26 cellular contexts compared by ENCODE assay signal in genomic region chr7:65449505-65449852, GRCh38.
DNase-seq lines count a peak whose midpoint lies in the region; ATAC-seq and TF ChIP-seq lines count a peak whose summit lies in the region.
"Had no signal": no experiment of that assay in that cellular context is flagged by ENCODE, and none has a peak within 500 bp of the region (broad histone marks: within the 10 kb centered on the region; RNA-seq: fewer than 3 reads in every experiment).

No MANE protein-coding gene starts in this region.

- H3K79me2 ChIP-seq in OCI-LY1 (ENCODE audit: insufficient read depth, low read length) = no peaks in the 10 kb centered on the region

- H3K36me3 Mint-ChIP-seq in CD8-positive, alpha-beta memory T cell = peaks cover 0 to 13% (median 0%) of the 10 kb centered on the region in 3 donors
- H3K36me3 Mint-ChIP-seq in effector memory CD8-positive, alpha-beta T cell (ENCODE audit: insufficient read depth) = peaks cover 3% of the 10 kb centered on the region
- H3K36me3 Mint-ChIP-seq in nephron progenitor cell (ENCODE audit: low read depth) = no peaks in the 10 kb centered on the region
- H3K36me3 Mint-ChIP-seq: activated naive CD8-positive, alpha-beta T cell treated with anti-CD3 and anti-CD28 coated beads, Interleukin-2, amount 10 ng/mL, durations not matched to agents 7 days and 5 days had no signal

- no peak overlapping the region for H3K4me3 ChIP-seq in CD8-positive, alpha-beta memory T cell (ENCODE audit: low read length)
- no peak overlapping the region for H3K4me3 ChIP-seq in OCI-LY1 (ENCODE audit: low read depth, low read length, poor library complexity, severe bottlenecking)
- H3K4me3 ChIP-seq: skin epidermis, stomach, tibial artery had no signal

- TF ChIP-seq CTCF in OCI-LY1 (IDR thresholded peaks at IDR 0.05; ENCODE audit: low read length) = no peak
- no peak for TF ChIP-seq CTCF in nephron progenitor cell (IDR thresholded peaks at IDR 0.05)

- no peaks in the 10 kb centered on the region for H3F3A ChIP-seq in OCI-LY1 (ENCODE audit: insufficient read depth, low read length)

- no peaks in the 10 kb centered on the region for H4K20me1 ChIP-seq in OCI-LY1 (ENCODE audit: insufficient read depth, low read length)

- CTCF ChIA-PET in CD8-positive, alpha-beta memory T cell (lab: Charles Lee) = interaction anchor here (1.2 kb wide), 1 partner anchor 11 kb away, joined by 3 read pairs; no protein-coding TSS in a partner anchor

- peaks cover 29 to 40% (median 30%) of the 10 kb centered on the region in 3 donors for H3K4me1 Mint-ChIP-seq in CD8-positive, alpha-beta memory T cell
- peaks cover 13 to 22% of the 10 kb centered on the region in 2 donors for H3K4me1 Mint-ChIP-seq in effector memory CD8-positive, alpha-beta T cell (ENCODE audit: low read depth in 2 of 2)
- H3K4me1 Mint-ChIP-seq in nephron progenitor cell = no peaks in the 10 kb centered on the region
- H3K4me1 Mint-ChIP-seq: activated naive CD8-positive, alpha-beta T cell treated with anti-CD3 and anti-CD28 coated beads, Interleukin-2, amount 10 ng/mL, durations not matched to agents 7 days and 5 days; H9 had no signal

- H3K9ac ChIP-seq in OCI-LY1 (ENCODE audit: low read length) = no peak overlapping the region; the same call in 1 of the 2 replicates
- H3K9ac ChIP-seq: KMS-11 had no signal

- no peak for DNase-seq in CD8-positive, alpha-beta memory T cell
- no peak for DNase-seq in effector memory CD8-positive, alpha-beta T cell
- peak; percentile 3 for DNase-seq in nephron progenitor cell
- DNase-seq in GM19238 (ENCODE audit: insufficient read length, low spot score) = no peak
- DNase-seq in superior temporal gyrus (ENCODE audit: extremely low spot score) = no peak
- no peak for DNase-seq in posterior cingulate gyrus
- DNase-seq in NCI-H345 treated with DMSO at 0.1 percent for 48 hours (lab: John Stamatoyannopoulos, UW; ENCODE audit: unreplicated experiment) = no peak
- DNase-seq: activated CD4-positive, alpha-beta T cell treated with anti-CD3 and anti-CD28 coated beads for 48 hours; activated gamma-delta T cell; activated naive CD8-positive, alpha-beta T cell treated with anti-CD3 and anti-CD28 coated beads, Interleukin-2, amount 10 ng/mL, durations not matched to agents 7 days and 5 days; activated T-cell treated with anti-CD3 and anti-CD28 coated beads, Interleukin-2, amount 50 U/mL, for 1 hour; BE2C; cerebellar nuclear complex; GDM1; H9; MV-4-11; naive B cell; NCI-H1436 treated with DMSO at 0.1 percent for 48 hours; NCI-H774; occipital lobe; stomach; tibial artery had no signal

- H3K9me3 ChIP-seq in CD8-positive, alpha-beta memory T cell (ENCODE audit: low read length) = no peaks in the 10 kb centered on the region
- peaks cover 11% of the 10 kb centered on the region for H3K9me3 ChIP-seq in OCI-LY1 (ENCODE audit: low read length)

- intact Hi-C loops in posterior cingulate gyrus (cut with DNase I) = no loop called here

- no peak overlapping the region for H2AFZ ChIP-seq in OCI-LY1 (ENCODE audit: low read length)

- peaks cover 0 to 3% (median 0%) of the 10 kb centered on the region in 5 donors for H3K9me3 Mint-ChIP-seq in CD8-positive, alpha-beta memory T cell
- H3K9me3 Mint-ChIP-seq in effector memory CD8-positive, alpha-beta T cell = peaks cover 0 to 5% of the 10 kb centered on the region in 2 donors
- H3K9me3 Mint-ChIP-seq in nephron progenitor cell = peaks cover 38% of the 10 kb centered on the region

- no peak overlapping the region for H3K27ac ChIP-seq in CD8-positive, alpha-beta memory T cell (ENCODE audit: low read depth, low read length)
- H3K27ac ChIP-seq in OCI-LY1 (ENCODE audit: low read depth, low read length, poor library complexity, severe bottlenecking) = peak overlapping the region; percentile 72
- H3K27ac ChIP-seq: KMS-11, stomach, tibial artery had no signal

- peak; percentile 33 for ATAC-seq in effector memory CD8-positive, alpha-beta T cell (replicated peaks)

- H3K9me2 ChIP-seq in OCI-LY1 (ENCODE audit: low read depth, low read length) = no peaks in the 10 kb centered on the region

- no peak overlapping the region for H3K4me2 ChIP-seq in OCI-LY1 (ENCODE audit: low read length)
- H3K4me2 ChIP-seq: KMS-11 had no signal

- POLR2A ChIA-PET in CD8-positive, alpha-beta memory T cell (lab: Charles Lee) = interaction anchor here (0.6 kb wide), 1 partner anchor 11 kb away, joined by 6 read pairs; no protein-coding TSS in a partner anchor

- H3K4me1 ChIP-seq in CD8-positive, alpha-beta memory T cell (ENCODE audit: insufficient read depth, low read length) = no peaks in the 10 kb centered on the region
- peaks cover 66% of the 10 kb centered on the region for H3K4me1 ChIP-seq in OCI-LY1 (ENCODE audit: insufficient read depth, low read length, severe bottlenecking)
- H3K4me1 ChIP-seq: BE2C, stomach, tibial artery had no signal

- H3K4me3 Mint-ChIP-seq in CD8-positive, alpha-beta memory T cell = peak overlapping the region in 4 of 7 donors; percentile 27 to 65 (median 54)
- H3K4me3 Mint-ChIP-seq in effector memory CD8-positive, alpha-beta T cell = no peak overlapping the region
- H3K4me3 Mint-ChIP-seq in nephron progenitor cell = no peak overlapping the region
- H3K4me3 Mint-ChIP-seq: activated naive CD8-positive, alpha-beta T cell treated with anti-CD3 and anti-CD28 coated beads, Interleukin-2, amount 10 ng/mL, durations not matched to agents 7 days and 5 days; H9; T-helper 2 cell treated with Interferon-gamma antibody and Interleukin-4, amounts not matched to agents 5 μg/mL and 100 μg/mL, for 36 hours had no signal

- peaks cover 0 to under 1% of the 10 kb centered on the region in 2 donors for H3K27me3 Mint-ChIP-seq in CD8-positive, alpha-beta memory T cell
- H3K27me3 Mint-ChIP-seq in effector memory CD8-positive, alpha-beta T cell = no peaks in the 10 kb centered on the region
- peaks cover 9% of the 10 kb centered on the region for H3K27me3 Mint-ChIP-seq in nephron progenitor cell (ENCODE audit: low read depth, poor library complexity)

- no peaks in the 10 kb centered on the region for H3K36me3 ChIP-seq in CD8-positive, alpha-beta memory T cell (ENCODE audit: insufficient read depth, low read length)
- no peaks in the 10 kb centered on the region for H3K36me3 ChIP-seq in OCI-LY1 (ENCODE audit: insufficient read depth, low read length)
- H3K36me3 ChIP-seq: BE2C, stomach, tibial artery had no signal

- peak overlapping the region in 4 of 8 donors; percentile 8 to 67 (median 41) for H3K27ac Mint-ChIP-seq in CD8-positive, alpha-beta memory T cell
- H3K27ac Mint-ChIP-seq in effector memory CD8-positive, alpha-beta T cell = peak overlapping the region; percentile 38 to 79
- no peak overlapping the region for H3K27ac Mint-ChIP-seq in nephron progenitor cell
- H3K27ac Mint-ChIP-seq: activated naive CD8-positive, alpha-beta T cell treated with anti-CD3 and anti-CD28 coated beads, Interleukin-2, amount 10 ng/mL, durations not matched to agents 7 days and 5 days; H9; T-helper 2 cell treated with Interferon-gamma antibody and Interleukin-4, amounts not matched to agents 5 μg/mL and 100 μg/mL, for 36 hours had no signal

- no peaks in the 10 kb centered on the region for H3K27me3 ChIP-seq in CD8-positive, alpha-beta memory T cell (ENCODE audit: insufficient read depth, low read length, poor library complexity, severe bottlenecking)
- H3K27me3 ChIP-seq in OCI-LY1 (ENCODE audit: insufficient read depth, low read length) = no peaks in the 10 kb centered on the region
- H3K27me3 ChIP-seq: BE2C, stomach, tibial artery had no signal

Comparison
In these comparisons a context has a peak if more than half of its experiments do, and no peak if none do; other contexts are left out.
1. H3K4me3 Mint-ChIP-seq: peak in CD8-positive, alpha-beta memory T cell (4 of 7); none in effector memory CD8-positive, alpha-beta T cell (0 of 2) and nephron progenitor cell (single experiment).